ENCODE assay signal across 11 cellular contexts in the genomic region with DNA sequence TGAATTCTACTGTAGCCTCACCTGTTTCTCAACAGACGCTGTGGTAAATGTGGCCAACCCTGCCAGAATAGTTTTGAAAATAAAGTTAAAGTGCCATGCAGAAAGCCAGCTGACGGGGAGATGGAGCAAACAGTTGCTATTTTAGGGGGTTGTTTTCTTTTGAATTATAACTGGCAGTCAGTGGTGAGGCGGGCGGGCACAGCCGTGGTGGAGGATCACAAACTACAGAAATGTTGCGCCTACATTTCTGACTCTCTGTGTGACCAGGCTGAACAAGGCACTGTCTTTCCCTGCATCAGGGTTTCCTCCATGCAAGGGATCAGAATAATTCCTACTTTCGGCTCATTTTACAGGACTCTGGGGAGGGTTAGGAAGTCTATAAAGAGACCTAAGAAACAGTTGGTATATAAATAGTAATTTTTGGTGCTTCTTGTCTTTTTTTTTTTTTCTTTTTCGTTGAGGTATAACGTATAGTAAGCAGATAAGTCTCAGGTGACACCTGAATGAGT. TPM values are rescaled to one million over a fixed set of nuclear protein-coding genes. Genes with fewer than 3 reads are reported as not detected.
DNase-seq lines count a peak whose midpoint lies in the region; ATAC-seq and TF ChIP-seq lines count a peak whose summit lies in the region.
"Had no signal": no experiment of that assay in that cellular context is flagged by ENCODE, and none has a peak within 500 bp of the region (broad histone marks: within the 10 kb centered on the region; RNA-seq: fewer than 3 reads in every experiment).

No MANE protein-coding gene starts in this region.

- H3K27ac Mint-ChIP-seq in natural killer cell: peak overlapping the region; percentile 12 to 71

- H3K36me3 ChIP-seq in tibial artery (no peaks in the 10 kb centered on the region), H7 (replicated peaks; ENCODE audit: control insufficient read depth, insufficient read depth, low read length) (no peaks in the 10 kb centered on the region)

- ATAC-seq in natural killer cell: no peak
- ATAC-seq in HG03565 (IDR thresholded peaks at IDR 0.05; ENCODE audit: unreplicated experiment): no peak
- ATAC-seq: K562 had no signal

- no peaks in the 10 kb centered on the region for H3K36me3 Mint-ChIP-seq in natural killer cell

- no peaks in the 10 kb centered on the region for H3K27me3 ChIP-seq in tibial artery
- no peaks in the 10 kb centered on the region for H3K27me3 ChIP-seq in H7 (ENCODE audit: control insufficient read depth, insufficient read depth, low read length)

- H3K4me3 ChIP-seq in coronary artery (no peak overlapping the region), tibial artery (no peak overlapping the region), H7 (ENCODE audit: insufficient read depth, low read depth, low read length) (no peak overlapping the region)
- H3K4me3 ChIP-seq: K562 had no signal

- H3K27ac ChIP-seq in coronary artery (peak overlapping the region; percentile 69 to 78), tibial artery (peak overlapping the region; percentile 76)

- H3K27me3 Mint-ChIP-seq in natural killer cell (ENCODE audit: low read depth in 2 of 2): no peaks in the 10 kb centered on the region

- DNase-seq in NAMALWA (ENCODE audit: low spot score) (peak; percentile 35), coronary artery (ENCODE audit: low spot score) (no peak), natural killer cell (no peak), tibial artery (peak in 1 of 2 donors; percentile 71), H7 (no peak), DMS53 (lab: John Stamatoyannopoulos, UW) (no peak)
- DNase-seq: activated T-cell treated with anti-CD3 and anti-CD28 coated beads, Interleukin-2, amount 50 U/mL, for 1 hour; DMS153; NCI-H2171 had no signal

- no peak for TF ChIP-seq CTCF in coronary artery (IDR thresholded peaks at IDR 0.05)
- no peak for TF ChIP-seq CTCF in natural killer cell (IDR thresholded peaks at IDR 0.05)
- TF ChIP-seq CTCF in tibial artery (IDR thresholded peaks at IDR 0.05): no peak

- H3K4me1 Mint-ChIP-seq in natural killer cell: peaks cover 79 to 85% of the 10 kb centered on the region in 2 donors

- H3K9me3 ChIP-seq in tibial artery: no peaks in the 10 kb centered on the region

- H3K4me3 Mint-ChIP-seq in natural killer cell: no peak overlapping the region

- no peaks in the 10 kb centered on the region for H3K9me3 Mint-ChIP-seq in natural killer cell

- H3K4me1 ChIP-seq in tibial artery: peaks cover 0 to 83% (median 68%) of the 10 kb centered on the region in 4 donors

- intact Hi-C loops in natural killer cell (cut with micrococcal nuclease): no loop called here
- intact Hi-C loops in tibial artery (cut with DNase I; ENCODE audit: low total_unique reads): no loop called here

RNA-seq across cellular contexts. Expression of gene CHMP4B, which starts 17.2 kb away (rescaled TPM):
- 10 to 100 TPM; 63.7 to 74.0 (median 70.0) TPM for total RNA-seq in natural killer cell
- 31.8 and 33.6 TPM in 2 replicates for total RNA-seq in H7 (2014; rRNA removed; shearing (Covaris generic))
